ENCODE assay signal across 18 cellular contexts in genomic region chr13:105059786-105060185, GRCh38.
DNase-seq lines count a peak whose midpoint lies in the region; ATAC-seq and TF ChIP-seq lines count a peak whose summit lies in the region.
"Had no signal": no experiment of that assay in that cellular context is flagged by ENCODE, and none has a peak within 500 bp of the region (broad histone marks: within the 10 kb centered on the region; RNA-seq: fewer than 3 reads in every experiment).

No MANE protein-coding gene starts in this region.

- peak overlapping the region; percentile 17; the same call in 1 of the 2 replicates for H2AFZ ChIP-seq in DND-41 (ENCODE audit: low read depth, low read length)

- no peaks in the 10 kb centered on the region for H3K36me3 Mint-ChIP-seq in WTC11
- H3K36me3 Mint-ChIP-seq in stimulated activated effector memory CD8-positive, alpha-beta T cell treated with anti-CD3 and anti-CD28 coated beads, Interleukin-12 subunit alpha, Interleukin-12 subunit beta, amount 100 ng/mL, for 72 hours, result no peaks in the 10 kb centered on the region

- H4K20me1 ChIP-seq in DND-41 (ENCODE audit: insufficient read depth, low read length), result no peaks in the 10 kb centered on the region

- H3K36me3 ChIP-seq in DND-41 (ENCODE audit: insufficient read depth, low read length), result no peaks in the 10 kb centered on the region

- H3K4me1 Mint-ChIP-seq in WTC11, result no peaks in the 10 kb centered on the region
- no peaks in the 10 kb centered on the region for H3K4me1 Mint-ChIP-seq in stimulated activated effector memory CD8-positive, alpha-beta T cell treated with anti-CD3 and anti-CD28 coated beads, Interleukin-12 subunit alpha, Interleukin-12 subunit beta, amount 100 ng/mL, for 72 hours

- peaks cover 8% of the 10 kb centered on the region for H3K4me1 ChIP-seq in DND-41 (ENCODE audit: insufficient read depth, low read length)
- H3K4me1 ChIP-seq: A549, Caco-2 had no signal

- H3K9me3 ChIP-seq in DND-41 (ENCODE audit: insufficient read depth, low read length, severe bottlenecking), result peaks cover 7% of the 10 kb centered on the region
- H3K9me3 ChIP-seq: A549, Caco-2 had no signal

- H3K27me3 ChIP-seq in DND-41 (ENCODE audit: insufficient read depth, low read length, poor library complexity), result no peaks in the 10 kb centered on the region

- H3K27me3 Mint-ChIP-seq in WTC11 (ENCODE audit: low read depth), result no peaks in the 10 kb centered on the region
- H3K27me3 Mint-ChIP-seq: CD4-positive, alpha-beta T cell had no signal

- H3K27ac Mint-ChIP-seq in WTC11, result no peak overlapping the region
- H3K27ac Mint-ChIP-seq in stimulated activated effector memory CD8-positive, alpha-beta T cell treated with anti-CD3 and anti-CD28 coated beads, Interleukin-12 subunit alpha, Interleukin-12 subunit beta, amount 100 ng/mL, for 72 hours, result no peak overlapping the region
- H3K27ac Mint-ChIP-seq: CD4-positive, alpha-beta T cell had no signal

- ATAC-seq in DND-41 (ENCODE audit: insufficient read depth, low read depth) (peak; percentile 76), WTC11 (peak; percentile 62), HG02588 (IDR thresholded peaks at IDR 0.05; ENCODE audit: unreplicated experiment) (no peak)
- peak; percentile 47 for ATAC-seq in stimulated activated effector memory CD8-positive, alpha-beta T cell treated with anti-CD3 and anti-CD28 coated beads, Interleukin-12 subunit alpha, Interleukin-12 subunit beta, amount 100 ng/mL, for 72 hours
- ATAC-seq: A549, K562 had no signal

- H3K4me3 ChIP-seq in DND-41 (ENCODE audit: low read depth in 1 of 2, low read length in 2 of 2), result no peak overlapping the region
- no peak overlapping the region for H3K4me3 ChIP-seq in Jurkat, Clone E6-1 (ENCODE audit: low read length)
- H3K4me3 ChIP-seq: A549, K562 had no signal

- no peaks in the 10 kb centered on the region for H3K9me3 Mint-ChIP-seq in WTC11
- no peaks in the 10 kb centered on the region for H3K9me3 Mint-ChIP-seq in stimulated activated effector memory CD8-positive, alpha-beta T cell treated with anti-CD3 and anti-CD28 coated beads, Interleukin-12 subunit alpha, Interleukin-12 subunit beta, amount 100 ng/mL, for 72 hours
- H3K9me3 Mint-ChIP-seq: CD4-positive, alpha-beta T cell had no signal

- no peaks in the 10 kb centered on the region for H3K79me2 ChIP-seq in DND-41 (ENCODE audit: insufficient read depth, low read length)

- H3K4me3 Mint-ChIP-seq in WTC11, result no peak overlapping the region
- H3K4me3 Mint-ChIP-seq in stimulated activated effector memory CD8-positive, alpha-beta T cell treated with anti-CD3 and anti-CD28 coated beads, Interleukin-12 subunit alpha, Interleukin-12 subunit beta, amount 100 ng/mL, for 72 hours, result no peak overlapping the region
- H3K4me3 Mint-ChIP-seq: CD4-positive, alpha-beta T cell had no signal

- TF ChIP-seq CTCF in DND-41 (IDR thresholded peaks at IDR 0.05; ENCODE audit: borderline replicate concordance, extremely low read depth, low read length, poor library complexity, severe bottlenecking) (peak; percentile 24), WTC11 (IDR thresholded peaks at IDR 0.05) (no peak)

- CTCF ChIA-PET in WTC11 (lab: Charles Lee), result no interaction called here

- H3K27ac ChIP-seq in DND-41 (ENCODE audit: low read length), result 0 out of 2 replicates have a peak overlapping the region, but pooled peaks have one; percentile 20
- H3K27ac ChIP-seq: 22Rv1, A549, C4-2B, HL-60 had no signal

- H3K9ac ChIP-seq in DND-41 (ENCODE audit: low read depth, low read length), result no peak overlapping the region

- no peak overlapping the region for H3K4me2 ChIP-seq in DND-41 (ENCODE audit: insufficient read depth, low read length)
- H3K4me2 ChIP-seq: A549 had no signal

- POLR2A ChIA-PET in WTC11 (lab: Charles Lee), result no interaction called here

- peak; percentile 35 for DNase-seq in DND-41
- peak; percentile 3 for DNase-seq in Jurkat, Clone E6-1 (ENCODE audit: low read depth, low spot score)
- no peak for DNase-seq in WTC11 (ENCODE audit: low spot score)
- no peak for DNase-seq in stimulated activated effector memory CD8-positive, alpha-beta T cell treated with anti-CD3 and anti-CD28 coated beads, Interleukin-12 subunit alpha, Interleukin-12 subunit beta, amount 100 ng/mL, for 72 hours (ENCODE audit: low spot score in 2 of 2)
- no peak for DNase-seq in SHP77 (lab: John Stamatoyannopoulos, UW)
- no peak for DNase-seq in NCI-H146 treated with DMSO at 0.1 percent for 48 hours (lab: John Stamatoyannopoulos, UW; ENCODE audit: unreplicated experiment)
- DNase-seq: AML-193; Caco-2; CD4-positive, alpha-beta T cell; GDM1; GOT3; H7 had no signal

TF ChIP-seq in WTC11, 78 proteins besides CTCF, POLR2A, EP300 and RAD21:
- TF ChIP-seq NFATC4 (CRISPR knock-in tag; IDR thresholded peaks at IDR 0.05) (no peak), ETV6 (CRISPR knock-in tag; IDR thresholded peaks at IDR 0.05) (no peak), HMGA2 (CRISPR knock-in tag; IDR thresholded peaks at IDR 0.05) (no peak), MAX (CRISPR knock-in tag; IDR thresholded peaks at IDR 0.05) (no peak), JUN (CRISPR knock-in tag; IDR thresholded peaks at IDR 0.05) (no peak), MXD4 (CRISPR knock-in tag; IDR thresholded peaks at IDR 0.05; ENCODE audit: borderline replicate concordance) (no peak), RORB (CRISPR knock-in tag; IDR thresholded peaks at IDR 0.05) (no peak), CBFB (CRISPR knock-in tag; IDR thresholded peaks at IDR 0.05; ENCODE audit: low read depth) (no peak), NR2C2 (CRISPR knock-in tag; IDR thresholded peaks at IDR 0.05) (no peak), ZNF416 (CRISPR knock-in tag; IDR thresholded peaks at IDR 0.05) (no peak), GABPB1 (CRISPR knock-in tag; IDR thresholded peaks at IDR 0.05) (no peak), IRF2 (CRISPR knock-in tag; IDR thresholded peaks at IDR 0.05; ENCODE audit: borderline replicate concordance, low read depth) (no peak), NFE2L1 (CRISPR knock-in tag; IDR thresholded peaks at IDR 0.05) (no peak), FOXK1 (CRISPR knock-in tag; IDR thresholded peaks at IDR 0.05) (no peak)
- TF ChIP-seq, protein P1, sequence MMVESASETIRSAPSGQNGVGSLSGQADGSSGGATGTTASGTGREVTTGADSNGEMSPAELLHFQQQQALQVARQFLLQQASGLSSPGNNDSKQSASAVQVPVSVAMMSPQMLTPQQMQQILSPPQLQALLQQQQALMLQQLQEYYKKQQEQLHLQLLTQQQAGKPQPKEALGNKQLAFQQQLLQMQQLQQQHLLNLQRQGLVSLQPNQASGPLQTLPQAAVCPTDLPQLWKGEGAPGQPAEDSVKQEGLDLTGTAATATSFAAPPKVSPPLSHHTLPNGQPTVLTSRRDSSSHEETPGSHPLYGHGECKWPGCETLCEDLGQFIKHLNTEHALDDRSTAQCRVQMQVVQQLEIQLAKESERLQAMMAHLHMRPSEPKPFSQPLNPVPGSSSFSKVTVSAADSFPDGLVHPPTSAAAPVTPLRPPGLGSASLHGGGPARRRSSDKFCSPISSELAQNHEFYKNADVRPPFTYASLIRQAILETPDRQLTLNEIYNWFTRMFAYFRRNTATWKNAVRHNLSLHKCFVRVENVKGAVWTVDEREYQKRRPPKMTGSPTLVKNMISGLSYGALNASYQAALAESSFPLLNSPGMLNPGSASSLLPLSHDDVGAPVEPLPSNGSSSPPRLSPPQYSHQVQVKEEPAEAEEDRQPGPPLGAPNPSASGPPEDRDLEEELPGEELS (CRISPR knock-in tag; IDR thresholded peaks at IDR 0.05), result no peak
- TF ChIP-seq, protein P2, sequence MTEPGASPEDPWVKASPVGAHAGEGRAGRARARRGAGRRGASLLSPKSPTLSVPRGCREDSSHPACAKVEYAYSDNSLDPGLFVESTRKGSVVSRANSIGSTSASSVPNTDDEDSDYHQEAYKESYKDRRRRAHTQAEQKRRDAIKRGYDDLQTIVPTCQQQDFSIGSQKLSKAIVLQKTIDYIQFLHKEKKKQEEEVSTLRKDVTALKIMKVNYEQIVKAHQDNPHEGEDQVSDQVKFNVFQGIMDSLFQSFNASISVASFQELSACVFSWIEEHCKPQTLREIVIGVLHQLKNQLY (CRISPR knock-in tag; IDR thresholded peaks at IDR 0.05), result no peak
- TF ChIP-seq, protein P3, sequence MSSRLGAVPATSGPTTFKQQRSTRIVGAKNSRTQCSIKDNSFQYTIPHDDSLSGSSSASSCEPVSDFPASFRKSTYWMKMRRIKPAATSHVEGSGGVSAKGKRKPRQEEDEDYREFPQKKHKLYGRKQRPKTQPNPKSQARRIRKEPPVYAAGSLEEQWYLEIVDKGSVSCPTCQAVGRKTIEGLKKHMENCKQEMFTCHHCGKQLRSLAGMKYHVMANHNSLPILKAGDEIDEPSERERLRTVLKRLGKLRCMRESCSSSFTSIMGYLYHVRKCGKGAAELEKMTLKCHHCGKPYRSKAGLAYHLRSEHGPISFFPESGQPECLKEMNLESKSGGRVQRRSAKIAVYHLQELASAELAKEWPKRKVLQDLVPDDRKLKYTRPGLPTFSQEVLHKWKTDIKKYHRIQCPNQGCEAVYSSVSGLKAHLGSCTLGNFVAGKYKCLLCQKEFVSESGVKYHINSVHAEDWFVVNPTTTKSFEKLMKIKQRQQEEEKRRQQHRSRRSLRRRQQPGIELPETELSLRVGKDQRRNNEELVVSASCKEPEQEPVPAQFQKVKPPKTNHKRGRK (CRISPR knock-in tag; IDR thresholded peaks at IDR 0.05; ENCODE audit: borderline replicate concordance), result no peak
- TF ChIP-seq, protein P4, sequence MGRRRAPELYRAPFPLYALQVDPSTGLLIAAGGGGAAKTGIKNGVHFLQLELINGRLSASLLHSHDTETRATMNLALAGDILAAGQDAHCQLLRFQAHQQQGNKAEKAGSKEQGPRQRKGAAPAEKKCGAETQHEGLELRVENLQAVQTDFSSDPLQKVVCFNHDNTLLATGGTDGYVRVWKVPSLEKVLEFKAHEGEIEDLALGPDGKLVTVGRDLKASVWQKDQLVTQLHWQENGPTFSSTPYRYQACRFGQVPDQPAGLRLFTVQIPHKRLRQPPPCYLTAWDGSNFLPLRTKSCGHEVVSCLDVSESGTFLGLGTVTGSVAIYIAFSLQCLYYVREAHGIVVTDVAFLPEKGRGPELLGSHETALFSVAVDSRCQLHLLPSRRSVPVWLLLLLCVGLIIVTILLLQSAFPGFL (CRISPR knock-in tag; IDR thresholded peaks at IDR 0.05; ENCODE audit: borderline replicate concordance), result no peak

Comparison
In these comparisons a context has a peak if more than half of its experiments do, and no peak if none do; other contexts are left out.
1. DNase-seq: peak in DND-41 (single experiment) and Jurkat, Clone E6-1 (single experiment); none in WTC11 (single experiment), stimulated activated effector memory CD8-positive, alpha-beta T cell treated with anti-CD3 and anti-CD28 coated beads, Interleukin-12 subunit alpha, Interleukin-12 subunit beta, amount 100 ng/mL, for 72 hours (0 of 2), SHP77 (0 of 2) and NCI-H146 treated with DMSO at 0.1 percent for 48 hours (single experiment).